ENCODE assay signal across 9 cellular contexts in genomic region chr4:109472343-109472761, GRCh38. TPM values are rescaled to one million over a fixed set of nuclear protein-coding genes. Genes with fewer than 3 reads are reported as not detected.
DNase-seq lines count a peak whose midpoint lies in the region; ATAC-seq, FAIRE-seq and TF ChIP-seq lines count a peak whose summit lies in the region.
"Had no signal": no experiment of that assay in that cellular context is flagged by ENCODE, and none has a peak within 500 bp of the region (broad histone marks: within the 10 kb centered on the region; RNA-seq: fewer than 3 reads in every experiment).

No MANE protein-coding gene starts in this region.

- no peak overlapping the region for H2AFZ ChIP-seq in HepG2 (ENCODE audit: low read length)

- no TSS peak for BruUV-seq in HepG2 (replicated peaks; lab: Mats Ljungman, UMichigan)

- no peaks in the 10 kb centered on the region for H3K9me3 ChIP-seq in HepG2 (ENCODE audit: low read length)

- peak; percentile 67 for FAIRE-seq in D721Med (lab: Jason Lieb, UNC)
- no peak for FAIRE-seq in HepG2 (lab: Jason Lieb, UNC)

- POLR2A ChIA-PET in HepG2 (lab: Yijun Ruan, JAX), result no interaction called here

- TF ChIP-seq EP300 in HepG2 (IDR thresholded peaks at IDR 0.05; ENCODE audit: low read depth in 2 of 2, low read length in 2 of 2) (no peak), HepG2 (CRISPR knock-in tag; IDR thresholded peaks at IDR 0.05; ENCODE audit: borderline replicate concordance) (no peak)

- no peaks in the 10 kb centered on the region for H3K4me1 ChIP-seq in HepG2 (ENCODE audit: insufficient read depth, low read length)

- WGBS in HepG2 (ENCODE audit: low lambda C conversion rate), result 92% methylated on average over 3 of the region's 3 CpGs

- TF ChIP-seq CTCF in D721Med (IDR thresholded peaks at IDR 0.05; ENCODE audit: insufficient read depth, missing control alignments), result no peak
- no peak for TF ChIP-seq CTCF in astrocyte of the spinal cord (IDR thresholded peaks at IDR 0.05; ENCODE audit: low read depth, low read length)
- no peak for TF ChIP-seq CTCF in HepG2 (CRISPR knock-in tag; IDR thresholded peaks at IDR 0.05)

- no peak overlapping the region for H3K27ac ChIP-seq in HepG2 (ENCODE audit: extremely low read length, insufficient read depth, low read length)

- peaks cover 17% of the 10 kb centered on the region for H3K79me2 ChIP-seq in HepG2 (ENCODE audit: insufficient read depth, low read length)

- intact Hi-C loops in HepG2 (cut with micrococcal nuclease; ENCODE audit: unreplicated experiment), result no loop called here

- in situ Hi-C loops in astrocyte of the spinal cord (cut with HindIII; ENCODE audit: low sequenced_read_pairs) (no loop called here), HepG2 (cut with HindIII; ENCODE audit: extremely low pct_ligation_motif_present, low pct_unique_long_range_greater_than_20kb) (no loop called here)

- peak; percentile 59 for ATAC-seq in HG02981 (IDR thresholded peaks at IDR 0.05; ENCODE audit: unreplicated experiment)
- no peak for ATAC-seq in HepG2

- no peaks in the 10 kb centered on the region for H3K27me3 ChIP-seq in HepG2 (ENCODE audit: control insufficient read depth in 1 of 2, insufficient read depth in 2 of 2, low read length in 2 of 2)

- H3K4me2 ChIP-seq in HepG2 (ENCODE audit: low read depth, low read length), result no peak overlapping the region

- H4K20me1 ChIP-seq in HepG2 (ENCODE audit: insufficient read depth, low read length), result peaks cover 6% of the 10 kb centered on the region

- CTCF ChIA-PET in HepG2 (lab: Yijun Ruan, JAX; ENCODE audit: low intra/inter-chr PET ratio, low total read pairs), result no interaction called here

- H3K36me3 ChIP-seq in HepG2 (replicated peaks in 1 of 2; ENCODE audit: control insufficient read depth in 1 of 2, insufficient read depth in 2 of 2, low read length in 2 of 2), result peaks cover under 1 to 38% of the 10 kb centered on the region in 2 experiments

- DNase-seq in D721Med (ENCODE audit: insufficient read length, low spot score) (no peak), astrocyte of the spinal cord (ENCODE audit: low read depth, low spot score) (peak; percentile 60), HepG2 (ENCODE audit: low spot score) (no peak), globus pallidus (ENCODE audit: low spot score) (no peak), cerebellum (ENCODE audit: low spot score) (no peak)
- no peak for DNase-seq in activated effector memory CD4-positive, alpha-beta T cell treated with Interleukin-2 at 50 U/mL for 16 hours
- DNase-seq in stimulated activated CD4-positive, alpha-beta T cell treated with anti-CD3 and anti-CD28 coated beads, Interleukin-4, amount 100 ng/mL, for 1 hour, result no peak
- DNase-seq: activated CD4-positive, alpha-beta memory T cell treated with anti-CD3 and anti-CD28 coated beads, Interleukin-2, amount 10 ng/mL, durations not matched to agents 7 days and 5 days had no signal

- H3K4me3 ChIP-seq in astrocyte of the spinal cord (ENCODE audit: low read depth, low read length), result no peak overlapping the region
- H3K4me3 ChIP-seq in HepG2 (replicated peaks in 1 of 3; ENCODE audit: insufficient read depth in 1 of 3, low read depth in 2 of 3, low read length in 3 of 3), result no peak overlapping the region

- no peak for TF ChIP-seq POLR2A in HepG2 (IDR thresholded peaks at IDR 0.05; ENCODE audit: insufficient read depth in 1 of 2, low read depth in 2 of 2, low read length in 2 of 2)

- H3K9ac ChIP-seq in HepG2 (ENCODE audit: insufficient read depth, low read depth, low read length), result no peak overlapping the region

- TF ChIP-seq RAD21 in HepG2 (CRISPR knock-in tag; IDR thresholded peaks at IDR 0.05), result no peak

TF ChIP-seq in HepG2, 621 proteins besides CTCF, POLR2A, EP300 and RAD21:
- TF ChIP-seq ZNF431 (CRISPR knock-in tag; IDR thresholded peaks at IDR 0.05; ENCODE audit: borderline replicate concordance, low read depth) (no peak), CEBPB (IDR thresholded peaks at IDR 0.05; ENCODE audit: borderline replicate concordance, low read depth, low read length) (peak; percentile 77), CHD4 (IDR thresholded peaks at IDR 0.05; ENCODE audit: borderline replicate concordance, low read length) (no peak), ZNF547 (CRISPR knock-in tag; IDR thresholded peaks at IDR 0.05) (no peak), GATA4 (IDR thresholded peaks at IDR 0.05; ENCODE audit: borderline replicate concordance, low read depth) (no peak)

RNA-seq across cellular contexts. Expression of gene SEC24B, which starts 38.7 kb away (rescaled TPM):
- 14.6 and 22.9 TPM in 2 replicates for total RNA-seq in HepG2 (2016; rRNA removed; fragmentation: Illumina TruSeq; extraction: Trizol)
- total RNA-seq in HepG2 (2016; cell fraction: cytosol; rRNA removed; fragmentation: Illumina TruSeq; extraction: Trizol; ENCODE audit: low read depth), result 9.1 and 10.1 TPM in 2 replicates
- 13.8 and 22.8 TPM in 2 replicates for total RNA-seq in HepG2 (2016; cell fraction: insoluble cytoplasmic fraction; rRNA removed; fragmentation: Illumina TruSeq; extraction: Trizol)
- 12.7 and 14.4 TPM in 2 replicates for total RNA-seq in HepG2 (2016; cell fraction: membrane; rRNA removed; fragmentation: Illumina TruSeq; extraction: Trizol)
- 15.7 and 16.5 TPM in 2 replicates for total RNA-seq in HepG2 (2016; cell fraction: nucleus; rRNA removed; fragmentation: Illumina TruSeq; extraction: Trizol)
- 27.3 and 39.0 TPM in 2 replicates for polyA plus RNA-seq in HepG2 (2011; rRNA removed)
- 26.2 and 30.5 TPM in 2 replicates for polyA plus RNA-seq in HepG2 (2011; cell fraction: cytosol; rRNA removed)
- 25.8 and 26.5 TPM in 2 replicates for polyA plus RNA-seq in HepG2 (2011; cell fraction: nucleus; rRNA removed)
- polyA plus RNA-seq in HepG2 (2012), result 15.7 and 16.1 TPM in 2 replicates
- polyA plus RNA-seq in HepG2 (2016; cell fraction: cytosol; fragmentation: Illumina TruSeq; extraction: Trizol; ENCODE audit: low read depth), result 0.83 and 0.85 TPM in 2 replicates
- 21.3 and 22.5 TPM in 2 replicates for polyA plus RNA-seq in HepG2 (2016; cell fraction: insoluble cytoplasmic fraction; fragmentation: Illumina TruSeq; extraction: Trizol; ENCODE audit: low read depth)
- 2.5 and 3.3 TPM in 2 replicates for polyA plus RNA-seq in HepG2 (2016; cell fraction: membrane; fragmentation: Illumina TruSeq; extraction: Trizol; ENCODE audit: low read depth)
- 17.4 and 18.8 TPM in 2 replicates for polyA plus RNA-seq in HepG2 (2016; cell fraction: nucleus; fragmentation: Illumina TruSeq; extraction: Trizol; ENCODE audit: insufficient read depth, low read depth)
- polyA minus RNA-seq in HepG2 (2011; rRNA and poly(A)+ RNA removed; ENCODE audit: low replicate concordance), result 68.8 and 119 TPM in 2 replicates
- 35.5 TPM in 2 replicates for polyA minus RNA-seq in HepG2 (2011; cell fraction: cytosol; rRNA and poly(A)+ RNA removed)
- polyA minus RNA-seq in HepG2 (2011; cell fraction: nucleus; rRNA and poly(A)+ RNA removed), result 57.9 and 71.6 TPM in 2 replicates
- total RNA-seq in cerebellum, result 32.9 TPM
